Comparison of ENCODE assay signal across 22 cellular contexts in the genomic region with DNA sequence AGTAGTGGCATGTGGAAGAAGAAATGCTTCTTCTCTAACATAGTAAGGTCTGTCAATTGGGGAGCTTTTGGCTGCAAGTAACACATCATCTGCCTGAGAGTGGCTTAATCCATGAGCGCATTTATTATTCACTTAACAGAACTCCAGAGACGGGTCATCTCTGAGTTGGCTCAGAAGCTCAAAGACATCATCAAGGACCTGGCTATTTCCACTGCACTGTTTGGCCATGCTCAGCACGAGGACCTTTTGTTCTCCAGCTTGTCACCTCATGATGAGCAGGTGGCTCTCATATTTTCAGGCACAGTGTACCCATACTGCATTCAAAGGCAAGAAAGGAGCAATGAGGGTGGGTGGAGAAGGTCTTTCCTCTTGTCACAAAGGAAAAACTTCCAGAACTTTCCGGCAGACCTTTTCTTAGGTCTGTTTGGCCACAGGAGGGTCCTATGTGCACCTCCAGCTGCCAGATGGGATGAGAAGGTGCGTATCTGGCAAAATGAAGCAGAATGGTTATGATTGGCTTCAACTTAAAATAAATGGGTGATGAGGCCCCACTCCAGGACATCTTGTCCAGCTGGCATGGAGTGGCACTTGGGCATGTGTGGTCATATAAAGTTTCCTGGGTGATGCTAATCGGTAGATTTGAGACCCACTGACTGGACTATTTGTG. TPM values are rescaled to one million over a fixed set of nuclear protein-coding genes. Genes with fewer than 3 reads are reported as not detected.
DNase-seq lines count a peak whose midpoint lies in the region; ATAC-seq and TF ChIP-seq lines count a peak whose summit lies in the region.
"Had no signal": no experiment of that assay in that cellular context is flagged by ENCODE, and none has a peak within 500 bp of the region (broad histone marks: within the 10 kb centered on the region; RNA-seq: fewer than 3 reads in every experiment).

No MANE protein-coding gene starts in this region.

- peak overlapping the region; percentile 55 for H3K4me3 Mint-ChIP-seq in neural progenitor cell
- H3K4me3 Mint-ChIP-seq: CD14-positive monocyte had no signal

- no peak overlapping the region for H3K27ac ChIP-seq in colonic mucosa
- no peak overlapping the region for H3K27ac ChIP-seq in neural progenitor cell
- H3K27ac ChIP-seq in vagina: no peak overlapping the region
- H3K27ac ChIP-seq: 22Rv1, HL-60 had no signal

- no peak overlapping the region for H2AFZ ChIP-seq in neural progenitor cell (replicated peaks)

- no peak overlapping the region for H3K9ac ChIP-seq in colonic mucosa (ENCODE audit: low read depth in 2 of 2, low read length in 2 of 2)
- H3K9ac ChIP-seq in neural progenitor cell: no peak overlapping the region

- H3K9me3 Mint-ChIP-seq in neural progenitor cell: no peaks in the 10 kb centered on the region

- H3K36me3 ChIP-seq in colonic mucosa: no peaks in the 10 kb centered on the region
- no peaks in the 10 kb centered on the region for H3K36me3 ChIP-seq in neural progenitor cell
- no peaks in the 10 kb centered on the region for H3K36me3 ChIP-seq in vagina

- peaks cover 5% of the 10 kb centered on the region for H3K27me3 Mint-ChIP-seq in neural progenitor cell (ENCODE audit: insufficient read depth, low read depth)

- peak; percentile 16 for DNase-seq in NCI-H748 (lab: John Stamatoyannopoulos, UW; ENCODE audit: unreplicated experiment)
- no peak for DNase-seq in NCI-H748 treated with DMSO at 0.1 percent for 48 hours (lab: John Stamatoyannopoulos, UW)
- peak; percentile 16 for DNase-seq in colonic mucosa
- no peak for DNase-seq in neural progenitor cell (ENCODE audit: low spot score)
- DNase-seq in vagina (ENCODE audit: extremely low spot score in 2 of 2): peak; percentile 55 to 74
- DNase-seq in hepatic stellate cell (ENCODE audit: low spot score): no peak
- DNase-seq in GM10266 (ENCODE audit: extremely low spot score): no peak
- DNase-seq: DMS79; IMR-90; Karpas-422; NCI-H1417 treated with DMSO at 0.1 percent for 48 hours; NCI-H2029; NCI-H69; NK-92 treated with Interleukin-12 subunit alpha and Interleukin-12 subunit beta, amount 100 ng/mL, for 24 hours had no signal

- no peak overlapping the region for H3K27ac Mint-ChIP-seq in neural progenitor cell
- H3K27ac Mint-ChIP-seq: CD14-positive monocyte had no signal

- H3K4me2 ChIP-seq in neural progenitor cell: no peak overlapping the region

- H4K20me1 ChIP-seq in neural progenitor cell (ENCODE audit: low read depth): no peaks in the 10 kb centered on the region

- H3K4me3 ChIP-seq in colonic mucosa: no peak overlapping the region
- H3K4me3 ChIP-seq in neural progenitor cell: no peak overlapping the region
- no peak overlapping the region for H3K4me3 ChIP-seq in vagina

- H3F3A ChIP-seq in neural progenitor cell (ENCODE audit: low read depth): no peaks in the 10 kb centered on the region

- H3K79me2 ChIP-seq in neural progenitor cell (ENCODE audit: low read depth): no peaks in the 10 kb centered on the region

- H3K9me3 ChIP-seq in colonic mucosa: no peaks in the 10 kb centered on the region
- no peaks in the 10 kb centered on the region for H3K9me3 ChIP-seq in neural progenitor cell (ENCODE audit: low read depth)
- no peaks in the 10 kb centered on the region for H3K9me3 ChIP-seq in vagina

- no peaks in the 10 kb centered on the region for H3K36me3 Mint-ChIP-seq in neural progenitor cell
- H3K36me3 Mint-ChIP-seq: CD14-positive monocyte had no signal

- intact Hi-C loops in colonic mucosa (cut with DNase I) (no loop called here), vagina (cut with DNase I) (no loop called here)

- TF ChIP-seq CTCF in colonic mucosa (IDR thresholded peaks at IDR 0.05) (no peak), neural progenitor cell (IDR thresholded peaks at IDR 0.05) (no peak), vagina (IDR thresholded peaks at IDR 0.05) (no peak), GM10266 (IDR thresholded peaks at IDR 0.05; ENCODE audit: control insufficient read depth, insufficient read depth, low read depth, missing control alignments) (no peak)

- TF ChIP-seq POLR2A in vagina (IDR thresholded peaks at IDR 0.05): no peak

- H3K27me3 ChIP-seq in colonic mucosa (no peaks in the 10 kb centered on the region), neural progenitor cell (no peaks in the 10 kb centered on the region), vagina (no peaks in the 10 kb centered on the region)

- H3K4me1 Mint-ChIP-seq in neural progenitor cell: no peaks in the 10 kb centered on the region
- H3K4me1 Mint-ChIP-seq: CD14-positive monocyte had no signal

- H3K4me1 ChIP-seq in colonic mucosa (no peaks in the 10 kb centered on the region), neural progenitor cell (no peaks in the 10 kb centered on the region), vagina (no peaks in the 10 kb centered on the region)

- no peak for ATAC-seq in GM18867 (IDR thresholded peaks at IDR 0.05; ENCODE audit: unreplicated experiment)
- ATAC-seq: Right ventricle myocardium inferior had no signal

RNA-seq across cellular contexts. Expression of a gene that starts 55.6 kb away (rescaled TPM):
- total RNA-seq in colonic mucosa: 1 to 10 TPM; 5.6 to 8.1 TPM
- 0.03 TPM in 1 of 2 replicates, not detected in the other for total RNA-seq in neural progenitor cell (ENCODE audit: low replicate concordance)
- 0.25 TPM for total RNA-seq in vagina
- total RNA-seq: H1, HT1080, MCF 10A, Right ventricle myocardium inferior had no signal

Comparison
In these comparisons a context has a peak if more than half of its experiments do, and no peak if none do; other contexts are left out.
1. DNase-seq: peak in NCI-H748 (single experiment), colonic mucosa (single experiment) and vagina (2 of 2); none in NCI-H748 treated with DMSO at 0.1 percent for 48 hours (single experiment), neural progenitor cell (single experiment), hepatic stellate cell (single experiment) and GM10266 (single experiment).